21 cellular contexts compared by ENCODE assay signal in the genomic region with DNA sequence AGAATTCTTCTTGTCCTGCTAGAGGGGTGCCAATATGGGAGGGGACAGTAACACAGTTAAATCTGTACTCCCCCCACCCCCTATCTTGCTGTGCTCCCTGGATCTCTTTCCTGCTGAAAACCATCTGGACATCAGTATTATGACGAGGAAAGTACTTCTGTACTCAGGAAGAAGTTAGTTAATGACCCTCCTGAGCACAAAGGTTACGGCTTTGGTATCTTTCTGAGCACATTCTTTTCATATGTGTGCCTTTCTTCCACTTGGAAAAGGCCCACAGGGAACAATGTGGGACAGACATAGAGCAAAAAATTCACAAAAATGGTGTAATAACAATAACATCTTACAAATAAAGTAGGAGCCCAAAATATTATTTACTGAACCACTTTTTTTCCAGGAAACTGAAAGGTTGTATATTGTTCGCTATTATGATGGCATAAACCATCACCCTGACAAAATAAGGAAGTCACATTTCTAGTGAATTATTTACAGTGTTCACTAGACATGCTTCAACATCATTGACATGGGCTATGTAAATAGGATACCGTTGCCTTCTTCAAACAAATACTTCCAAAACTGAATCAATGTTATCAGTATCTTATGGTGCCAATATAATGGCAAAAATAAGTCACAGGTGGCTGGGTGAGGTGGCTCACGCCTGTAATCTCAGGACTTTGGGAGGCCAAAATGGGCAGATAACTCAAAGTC. TPM values are rescaled to one million over a fixed set of nuclear protein-coding genes. Genes with fewer than 3 reads are reported as not detected.
A peak's percentile ranks its signal among the peaks of the same experiment; 100 is the strongest.
DNase-seq lines count a peak whose midpoint lies in the region; ATAC-seq and TF ChIP-seq lines count a peak whose summit lies in the region.
"Had no signal": no experiment of that assay in that cellular context is flagged by ENCODE, and none has a peak within 500 bp of the region (broad histone marks: within the 10 kb centered on the region; RNA-seq: fewer than 3 reads in every experiment).

No MANE protein-coding gene starts in this region.

- no peak overlapping the region for H3K23ac ChIP-seq in trophoblast cell (ENCODE audit: low read length)

- H3K27ac Mint-ChIP-seq in type B pancreatic cell: peak overlapping the region; percentile 65
- no peak overlapping the region for H3K27ac Mint-ChIP-seq in stimulated activated memory B cell treated with anti-CD40 and anti-IgM and Interleukin-4, amounts not matched to agents 10 μg/mL and 1 μg/mL and 100 μg/mL, for 72 hours
- H3K27ac Mint-ChIP-seq: CD4-positive, alpha-beta T cell had no signal

- H3K79me1 ChIP-seq in trophoblast cell (ENCODE audit: low read length): peaks cover 11% of the 10 kb centered on the region

- no CpG with 5 or more reads among the region's 5 CpGs for WGBS in trophoblast cell (ENCODE audit: extremely low coverage, insufficient coverage, insufficient read length)
- 78 to 90% (median 79%) methylated on average over 5 of the region's 5 CpGs for WGBS in adrenal gland, 4 donors

- TF ChIP-seq CTCF in left ventricle myocardium inferior (IDR thresholded peaks at IDR 0.05; ENCODE audit: borderline replicate concordance) (no peak), type B pancreatic cell (conservative IDR thresholded peaks at IDR 0.05) (no peak), adrenal gland (IDR thresholded peaks at IDR 0.05) (no peak)

- H3K4me1 ChIP-seq in left ventricle myocardium inferior: peaks cover 86% of the 10 kb centered on the region
- peaks cover 8 to 12% of the 10 kb centered on the region in 2 experiments for H3K4me1 ChIP-seq in trophoblast cell (ENCODE audit: control insufficient read depth in 1 of 2, insufficient read depth in 2 of 2, low read length in 2 of 2)
- peaks cover 12 to 33% of the 10 kb centered on the region in 2 donors for H3K4me1 ChIP-seq in adrenal gland (replicated peaks in 1 of 2)
- H3K4me1 ChIP-seq: BE2C had no signal

- peak overlapping the region; percentile 22 for H4K8ac ChIP-seq in trophoblast cell (ENCODE audit: low read depth, low read length)

- H4K12ac ChIP-seq in trophoblast cell (ENCODE audit: low read depth, low read length): no peak overlapping the region

- no peak for ATAC-seq in Right ventricle myocardium inferior
- ATAC-seq in left colon: peak; percentile 76
- ATAC-seq in stimulated activated memory B cell treated with anti-CD40 and anti-IgM and Interleukin-4, amounts not matched to agents 10 μg/mL and 1 μg/mL and 100 μg/mL, for 72 hours: no peak

- H3K27ac ChIP-seq in left ventricle myocardium inferior (replicated peaks) (peak overlapping the region; percentile 98), trophoblast cell (ENCODE audit: low read depth, low read length) (peak overlapping the region; percentile 71), adrenal gland (peak overlapping the region in 2 of 5 donors; percentile 21 to 40)
- H3K27ac ChIP-seq: GM23248 had no signal

- no peaks in the 10 kb centered on the region for H3K27me3 Mint-ChIP-seq in type B pancreatic cell
- H3K27me3 Mint-ChIP-seq in stimulated activated memory B cell treated with anti-CD40 and anti-IgM and Interleukin-4, amounts not matched to agents 10 μg/mL and 1 μg/mL and 100 μg/mL, for 72 hours: no peaks in the 10 kb centered on the region
- H3K27me3 Mint-ChIP-seq: CD4-positive, alpha-beta T cell had no signal

- H3K4me3 Mint-ChIP-seq in type B pancreatic cell: no peak overlapping the region
- H3K4me3 Mint-ChIP-seq in stimulated activated memory B cell treated with anti-CD40 and anti-IgM and Interleukin-4, amounts not matched to agents 10 μg/mL and 1 μg/mL and 100 μg/mL, for 72 hours: no peak overlapping the region
- H3K4me3 Mint-ChIP-seq: CD4-positive, alpha-beta T cell had no signal

- peaks cover 28% of the 10 kb centered on the region for H3K4me1 Mint-ChIP-seq in type B pancreatic cell (ENCODE audit: unreplicated experiment)
- peaks cover 6% of the 10 kb centered on the region for H3K4me1 Mint-ChIP-seq in stimulated activated memory B cell treated with anti-CD40 and anti-IgM and Interleukin-4, amounts not matched to agents 10 μg/mL and 1 μg/mL and 100 μg/mL, for 72 hours

- peak overlapping the region; percentile 26 for H2BK120ac ChIP-seq in trophoblast cell (ENCODE audit: insufficient read depth, low read length, poor library complexity)

- DNase-seq in left ventricle myocardium inferior (no peak), Right ventricle myocardium inferior (ENCODE audit: missing footprints) (no peak), left colon (no peak), trophoblast cell (peak in 1 of 2 donors; percentile 71), type B pancreatic cell (ENCODE audit: extremely low spot score, unreplicated experiment) (no peak), adrenal gland (no peak), NCI-H1092 (lab: John Stamatoyannopoulos, UW) (no peak)
- DNase-seq: BE2C; CD4-positive, alpha-beta T cell; DND-41; GM23248; HCEC 1CT; Kasumi-1; MG63; NCI-H1048; NCI-H2081 treated with DMSO at 0.1 percent for 48 hours; NCI-H446 treated with DMSO at 0.1 percent for 48 hours; NCI-H69; SHP77; SK-N-SH had no signal

- H2AK5ac ChIP-seq in trophoblast cell (ENCODE audit: low read length): no peak overlapping the region

- no peak overlapping the region for H3K4me2 ChIP-seq in trophoblast cell (ENCODE audit: low read length)
- H3K4me2 ChIP-seq: SK-N-SH had no signal

- H3K4ac ChIP-seq in trophoblast cell (ENCODE audit: low read depth, low read length): no peak overlapping the region

- H3K9me3 ChIP-seq in left ventricle myocardium inferior (replicated peaks) (no peaks in the 10 kb centered on the region), trophoblast cell (ENCODE audit: insufficient read depth, low read depth, low read length) (peaks cover 1% of the 10 kb centered on the region), adrenal gland (replicated peaks in 1 of 3) (no peaks in the 10 kb centered on the region)
- H3K9me3 ChIP-seq: BE2C, MG63, SK-N-SH had no signal

- no peak for TF ChIP-seq POLR2A in adrenal gland (IDR thresholded peaks at IDR 0.05)

- peak overlapping the region; percentile 33 for H2BK12ac ChIP-seq in trophoblast cell (ENCODE audit: low read length)

- H3K9me3 Mint-ChIP-seq in type B pancreatic cell: no peaks in the 10 kb centered on the region
- H3K9me3 Mint-ChIP-seq in stimulated activated memory B cell treated with anti-CD40 and anti-IgM and Interleukin-4, amounts not matched to agents 10 μg/mL and 1 μg/mL and 100 μg/mL, for 72 hours: no peaks in the 10 kb centered on the region
- H3K9me3 Mint-ChIP-seq: CD4-positive, alpha-beta T cell had no signal

- no peak overlapping the region for H3K14ac ChIP-seq in trophoblast cell (ENCODE audit: low read length)

- H3K36me3 ChIP-seq in left ventricle myocardium inferior: peaks cover 63% of the 10 kb centered on the region
- H3K36me3 ChIP-seq in trophoblast cell (ENCODE audit: control insufficient read depth in 1 of 2, insufficient read depth in 2 of 2, low read length in 2 of 2): peaks cover 21 to 26% of the 10 kb centered on the region in 2 experiments
- H3K36me3 ChIP-seq in adrenal gland (replicated peaks in 1 of 2): peaks cover 0 to 40% of the 10 kb centered on the region in 2 donors
- H3K36me3 ChIP-seq: BE2C, MG63 had no signal

- H2AFZ ChIP-seq in trophoblast cell (ENCODE audit: insufficient read depth, low read length, poor library complexity): no peak overlapping the region
- H2AFZ ChIP-seq: GM23248 had no signal

- H3K27me3 ChIP-seq in left ventricle myocardium inferior (ENCODE audit: low read depth) (no peaks in the 10 kb centered on the region), trophoblast cell (ENCODE audit: insufficient read depth, low read length) (no peaks in the 10 kb centered on the region), adrenal gland (no peaks in the 10 kb centered on the region)
- H3K27me3 ChIP-seq: MG63 had no signal

- H3K4me3 ChIP-seq in left ventricle myocardium inferior: no peak overlapping the region
- H3K4me3 ChIP-seq in trophoblast cell (ENCODE audit: low read depth, low read length): no peak overlapping the region
- H3K4me3 ChIP-seq in adrenal gland: no peak overlapping the region
- H3K4me3 ChIP-seq: GM23248, MG63 had no signal

- no peaks in the 10 kb centered on the region for H3K79me2 ChIP-seq in trophoblast cell (ENCODE audit: control insufficient read depth, insufficient read depth, low read length, poor library complexity)

- intact Hi-C loops in left ventricle myocardium inferior (cut with micrococcal nuclease): no loop called here
- intact Hi-C loops in Right ventricle myocardium inferior (cut with DNase I): loop anchor here (5.0 to 10.0 kb wide), 2 partner anchors 50 to 347 kb away; no protein-coding TSS in a partner anchor
- intact Hi-C loops in left colon (cut with DNase I, micrococcal nuclease): no loop called here
- intact Hi-C loops in adrenal gland (cut with DNase I): no loop called here

- no peak overlapping the region for H3K18ac ChIP-seq in trophoblast cell (ENCODE audit: low read length)

- no peak overlapping the region for H3K9ac ChIP-seq in trophoblast cell (ENCODE audit: low read length)
- H3K9ac ChIP-seq: GM23248, SK-N-SH had no signal

- H3K36me3 Mint-ChIP-seq in type B pancreatic cell: peaks cover 12% of the 10 kb centered on the region
- H3K36me3 Mint-ChIP-seq in stimulated activated memory B cell treated with anti-CD40 and anti-IgM and Interleukin-4, amounts not matched to agents 10 μg/mL and 1 μg/mL and 100 μg/mL, for 72 hours: peaks cover 7% of the 10 kb centered on the region

- peak overlapping the region; percentile 74 for H2BK5ac ChIP-seq in trophoblast cell (ENCODE audit: low read depth, low read length, poor library complexity)

- H4K91ac ChIP-seq in trophoblast cell (ENCODE audit: low read depth, low read length): peak overlapping the region; percentile 32

RNA-seq across cellular contexts. Expression of gene WIPI1, which starts 5.5 kb away (rescaled TPM):
- total RNA-seq in left ventricle myocardium inferior: 89.9 TPM
- total RNA-seq in Right ventricle myocardium inferior: 62.8 TPM
- total RNA-seq in left colon: 10 to 100 TPM; 78.3 to 95.3 TPM
- polyA plus RNA-seq in trophoblast cell (2013): 104 and 108 TPM in 2 replicates
- 39.0 and 52.2 TPM in 2 replicates for total RNA-seq in type B pancreatic cell (ENCODE audit: low replicate concordance)
- 100 to 1,000 TPM in 1 of 8 donors, 10 to 100 TPM in 7; 26.4 to 148 (median 51.0) TPM for total RNA-seq in adrenal gland
- polyA plus RNA-seq in adrenal gland: 10 to 100 TPM; 19.3 to 38.2 (median 23.5) TPM
